14 cellular contexts compared by ENCODE assay signal in the genomic region with DNA sequence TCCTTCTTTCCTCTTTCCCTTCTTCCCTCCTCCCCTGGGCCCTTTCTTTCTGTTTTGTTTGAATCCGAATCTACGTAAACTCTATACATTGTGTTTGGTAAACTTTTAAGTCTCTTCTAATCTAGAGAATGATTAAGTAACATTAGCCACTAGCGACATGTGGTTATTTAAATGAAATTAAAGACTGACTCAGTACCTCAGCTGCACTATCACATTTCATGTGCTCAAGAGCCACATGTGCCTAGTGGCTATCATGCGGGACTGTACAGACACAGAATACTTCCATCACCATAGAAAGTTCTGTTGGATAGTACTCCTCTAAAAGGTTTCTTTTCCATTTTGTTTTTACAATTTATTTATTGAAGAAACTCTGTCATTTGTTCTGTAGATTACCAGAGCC. TPM values are rescaled to one million over a fixed set of nuclear protein-coding genes. Genes with fewer than 3 reads are reported as not detected.
A peak's percentile ranks its signal among the peaks of the same experiment; 100 is the strongest.
DNase-seq lines count a peak whose midpoint lies in the region; ATAC-seq and TF ChIP-seq lines count a peak whose summit lies in the region.
"Had no signal": no experiment of that assay in that cellular context is flagged by ENCODE, and none has a peak within 500 bp of the region (broad histone marks: within the 10 kb centered on the region; RNA-seq: fewer than 3 reads in every experiment).

No MANE protein-coding gene starts in this region.

- H2BK20ac ChIP-seq in IMR-90 (ENCODE audit: low read depth, low read length), result no peak overlapping the region

- no peak for TF ChIP-seq CTCF in IMR-90 (conservative IDR thresholded peaks at IDR 0.05; ENCODE audit: low read depth, low read length)
- no peak for TF ChIP-seq CTCF in SK-N-SH (IDR thresholded peaks at IDR 0.05)
- TF ChIP-seq CTCF in progenitor cell of endocrine pancreas (IDR thresholded peaks at IDR 0.05; ENCODE audit: unreplicated experiment), result no peak
- TF ChIP-seq CTCF in left lung (IDR thresholded peaks at IDR 0.05), result no peak

- H3F3A ChIP-seq in SK-N-SH (replicated peaks; ENCODE audit: insufficient read depth), result peaks cover 3% of the 10 kb centered on the region

- H3K18ac ChIP-seq in IMR-90 (ENCODE audit: low read depth, low read length), result no peak overlapping the region

- H3K23ac ChIP-seq in IMR-90 (ENCODE audit: low read depth, low read length), result no peak overlapping the region

- H3K9me3 ChIP-seq in IMR-90 (ENCODE audit: control insufficient read depth, insufficient read depth, low read length) (peaks cover 4% of the 10 kb centered on the region; the same call in 1 of the 2 replicates), SK-N-SH (no peaks in the 10 kb centered on the region), left lung (no peaks in the 10 kb centered on the region)
- H3K9me3 ChIP-seq: A549 had no signal

- peaks cover 23% of the 10 kb centered on the region for H3K4me1 Mint-ChIP-seq in dendritic cell treated with granulocyte-macrophage colony-stimulating factor and Interleukin-4, amounts not matched to agents 40 ng/mL and 50 ng/mL, for 4 days (ENCODE audit: low read depth)
- no peaks in the 10 kb centered on the region for H3K4me1 Mint-ChIP-seq in progenitor cell of endocrine pancreas (ENCODE audit: low read depth)

- H2BK120ac ChIP-seq in IMR-90 (ENCODE audit: low read depth, low read length), result no peak overlapping the region

- BruUV-seq in IMR-90 (replicated peaks; lab: Mats Ljungman, UMichigan), result no TSS peak

- POLR2A ChIA-PET in IMR-90 (lab: Charles Lee; ENCODE audit: unreplicated experiment) (no interaction called here), SK-N-SH (lab: Yijun Ruan, JAX) (no interaction called here)

- no peak overlapping the region for H3K56ac ChIP-seq in IMR-90 (ENCODE audit: extremely low read depth, insufficient read depth, low read length)

- H4K8ac ChIP-seq in IMR-90 (ENCODE audit: low read depth in 2 of 2, low read length in 2 of 2), result no peak overlapping the region

- peaks cover 13 to 19% of the 10 kb centered on the region in 2 experiments for H3K79me1 ChIP-seq in IMR-90 (ENCODE audit: low read depth in 1 of 2, low read length in 2 of 2)

- no peak overlapping the region for H3K4me2 ChIP-seq in IMR-90 (ENCODE audit: low read depth, low read length)
- H3K4me2 ChIP-seq in SK-N-SH, result no peak overlapping the region
- H3K4me2 ChIP-seq: A549 had no signal

- peak overlapping the region; percentile 97 for H3K27ac Mint-ChIP-seq in dendritic cell treated with granulocyte-macrophage colony-stimulating factor and Interleukin-4, amounts not matched to agents 40 ng/mL and 50 ng/mL, for 4 days
- peak overlapping the region; percentile 46 for H3K27ac Mint-ChIP-seq in progenitor cell of endocrine pancreas
- H3K27ac Mint-ChIP-seq: CD8-positive, alpha-beta T cell had no signal

- peaks cover 38% of the 10 kb centered on the region for H3K36me3 ChIP-seq in IMR-90 (ENCODE audit: control insufficient read depth, insufficient read depth, low read length)
- H3K36me3 ChIP-seq in SK-N-SH (replicated peaks in 1 of 2; ENCODE audit: control insufficient read depth in 1 of 2, insufficient read depth in 2 of 2, low read length in 1 of 2), result peaks cover 66 to 84% of the 10 kb centered on the region in 2 experiments
- H3K36me3 ChIP-seq in left lung, result peaks cover 7 to 90% of the 10 kb centered on the region in 2 donors

- no peak overlapping the region for H3K27ac ChIP-seq in IMR-90 (ENCODE audit: insufficient read depth, low read length)
- H3K27ac ChIP-seq in SK-N-SH (ENCODE audit: low read depth in 2 of 2, low read length in 1 of 2), result peak overlapping the region; percentile 17 to 28; a peak in 2 of 4 replicates
- no peak overlapping the region for H3K27ac ChIP-seq in left lung
- H3K27ac ChIP-seq: A549, GM23248 had no signal

- H2AFZ ChIP-seq in IMR-90 (replicated peaks; ENCODE audit: low read length, poor library complexity) (no peak overlapping the region), SK-N-SH (ENCODE audit: low read depth) (no peak overlapping the region)
- H2AFZ ChIP-seq: GM23248 had no signal

- intact Hi-C loops in IMR-90 (cut with micrococcal nuclease), result loop anchor here (5.0 kb wide), 1 partner anchor 117 kb away; the partner anchor contains the start of gene IRGM
- intact Hi-C loops in dendritic cell treated with granulocyte-macrophage colony-stimulating factor and Interleukin-4, amounts not matched to agents 40 ng/mL and 50 ng/mL, for 4 days (cut with micrococcal nuclease), result no loop called here
- intact Hi-C loops in left lung (cut with DNase I), result no loop called here

- peak in 1 of 2 experiments; percentile 34; a peak in 1 of 4 replicates for TF ChIP-seq EP300 in SK-N-SH (IDR thresholded peaks at IDR 0.05; ENCODE audit: borderline replicate concordance in 1 of 2, low read depth in 1 of 2, low read length in 1 of 2)

- DNase-seq in IMR-90 (peak; percentile 41), SK-N-SH (no peak), progenitor cell of endocrine pancreas (ENCODE audit: low spot score, unreplicated experiment) (no peak), left lung (no peak), RKO (ENCODE audit: low spot score) (no peak)
- DNase-seq: CD8-positive, alpha-beta T cell; COR-L47; DMS53; GM23248 had no signal

- CTCF ChIA-PET in IMR-90 (lab: Yijun Ruan, JAX) (interaction anchor here (0.9 kb wide), 1 partner anchor 10 kb away, joined by 4 read pairs; no protein-coding TSS in a partner anchor), SK-N-SH (lab: Yijun Ruan, JAX) (interaction anchor here (1.6 to 3.2 kb wide), 2 partner anchors 30 to 117 kb away, joined by 3 to 10 read pairs; partner anchors contain the start of gene RBM22)

- TF ChIP-seq POLR2A in IMR-90 (IDR thresholded peaks at IDR 0.05; ENCODE audit: low read depth, low read length), result no peak

- no CpG with 5 or more reads among the region's 4 CpGs for WGBS in IMR-90 (ENCODE audit: extremely low coverage in 2 of 2, insufficient read length in 1 of 2), 2 experiments
- 54% methylated on average over 4 of the region's 4 CpGs for WGBS in SK-N-SH (ENCODE audit: low lambda C conversion rate)

- H4K5ac ChIP-seq in IMR-90 (ENCODE audit: low read depth, low read length), result no peak overlapping the region

- H2AK5ac ChIP-seq in IMR-90 (ENCODE audit: low read depth, low read length), result no peak overlapping the region

- H3K79me2 ChIP-seq in SK-N-SH (ENCODE audit: insufficient read depth), result peaks cover 18% of the 10 kb centered on the region; the same call in 1 of the 2 replicates

- H3K4ac ChIP-seq in IMR-90 (ENCODE audit: low read depth, low read length), result no peak overlapping the region

- H2BK15ac ChIP-seq in IMR-90 (ENCODE audit: low read depth, low read length), result no peak overlapping the region

- H3K27me3 ChIP-seq in IMR-90 (ENCODE audit: control insufficient read depth, insufficient read depth, low read length) (no peaks in the 10 kb centered on the region), SK-N-SH (ENCODE audit: insufficient read depth) (no peaks in the 10 kb centered on the region), left lung (no peaks in the 10 kb centered on the region)

- no peak overlapping the region for H3K14ac ChIP-seq in IMR-90 (replicated peaks; ENCODE audit: low read depth, low read length)

- dilution Hi-C loops in IMR-90 (cut with HindIII; ENCODE audit: low sequenced_read_pairs, unreplicated experiment), result no loop called here

- H3K9me3 Mint-ChIP-seq in dendritic cell treated with granulocyte-macrophage colony-stimulating factor and Interleukin-4, amounts not matched to agents 40 ng/mL and 50 ng/mL, for 4 days, result no peaks in the 10 kb centered on the region
- no peaks in the 10 kb centered on the region for H3K9me3 Mint-ChIP-seq in progenitor cell of endocrine pancreas (ENCODE audit: low read depth)
- H3K9me3 Mint-ChIP-seq: CD14-positive monocyte; CD8-positive, alpha-beta T cell had no signal

- no peak overlapping the region for H2AK9ac ChIP-seq in IMR-90 (replicated peaks; ENCODE audit: low read depth, low read length, poor library complexity)

- ATAC-seq in IMR-90 (ENCODE audit: low read depth) (peak; percentile 86), left lung (no peak), GM18858 (IDR thresholded peaks at IDR 0.05; ENCODE audit: unreplicated experiment) (no peak)
- ATAC-seq: CD8-positive, alpha-beta T cell; HCT116 had no signal

- no peaks in the 10 kb centered on the region for H3K9me1 ChIP-seq in IMR-90 (ENCODE audit: insufficient read depth, low read length)

- peaks cover 56% of the 10 kb centered on the region for H3K36me3 Mint-ChIP-seq in dendritic cell treated with granulocyte-macrophage colony-stimulating factor and Interleukin-4, amounts not matched to agents 40 ng/mL and 50 ng/mL, for 4 days (ENCODE audit: low read depth)
- H3K36me3 Mint-ChIP-seq in progenitor cell of endocrine pancreas (ENCODE audit: insufficient read depth), result peaks cover 28% of the 10 kb centered on the region

- H3K9me2 ChIP-seq in SK-N-SH, result no peaks in the 10 kb centered on the region

- no peaks in the 10 kb centered on the region for H3K4me1 ChIP-seq in IMR-90 (ENCODE audit: control insufficient read depth, insufficient read depth, low read length)
- no peaks in the 10 kb centered on the region for H3K4me1 ChIP-seq in SK-N-SH (ENCODE audit: control insufficient read depth in 1 of 2, insufficient read depth in 2 of 2, low read depth in 1 of 2, low read length in 1 of 2)
- H3K4me1 ChIP-seq in left lung, result peaks cover 0 to 24% of the 10 kb centered on the region in 2 donors
- H3K4me1 ChIP-seq: A549 had no signal

- H3K4me3 ChIP-seq in IMR-90 (ENCODE audit: insufficient read depth, low read depth, low read length) (no peak overlapping the region), SK-N-SH (ENCODE audit: low read depth in 2 of 2, low read length in 1 of 2) (no peak overlapping the region), left lung (no peak overlapping the region)
- H3K4me3 ChIP-seq: A549, GM23248 had no signal

- H4K91ac ChIP-seq in IMR-90 (ENCODE audit: insufficient read depth, low read depth, low read length), result no peak overlapping the region

- H2BK5ac ChIP-seq in IMR-90 (ENCODE audit: low read depth, low read length, poor library complexity, severe bottlenecking), result no peak overlapping the region

- H3K27me3 Mint-ChIP-seq in dendritic cell treated with granulocyte-macrophage colony-stimulating factor and Interleukin-4, amounts not matched to agents 40 ng/mL and 50 ng/mL, for 4 days, result no peaks in the 10 kb centered on the region
- H3K27me3 Mint-ChIP-seq in progenitor cell of endocrine pancreas, result no peaks in the 10 kb centered on the region

- TF ChIP-seq RAD21 in IMR-90 (IDR thresholded peaks at IDR 0.05; ENCODE audit: low read length), result no peak
- no peak for TF ChIP-seq RAD21 in SK-N-SH (IDR thresholded peaks at IDR 0.05; ENCODE audit: low read length)

- H3K9ac ChIP-seq in IMR-90 (ENCODE audit: low read depth, low read length) (no peak overlapping the region), SK-N-SH (no peak overlapping the region)
- H3K9ac ChIP-seq: GM23248 had no signal

- H4K20me1 ChIP-seq in IMR-90 (ENCODE audit: insufficient read depth, low read length) (peaks cover 8% of the 10 kb centered on the region), SK-N-SH (ENCODE audit: insufficient read depth) (no peaks in the 10 kb centered on the region)

- no peak overlapping the region for H3K4me3 Mint-ChIP-seq in dendritic cell treated with granulocyte-macrophage colony-stimulating factor and Interleukin-4, amounts not matched to agents 40 ng/mL and 50 ng/mL, for 4 days
- no peak overlapping the region for H3K4me3 Mint-ChIP-seq in progenitor cell of endocrine pancreas (ENCODE audit: low read depth)
- H3K4me3 Mint-ChIP-seq: CD14-positive monocyte; CD8-positive, alpha-beta T cell had no signal

- in situ Hi-C loops in IMR-90 (cut with MboI; ENCODE audit: low sequenced_read_pairs), result no loop called here

RNA-seq across cellular contexts. Expression of gene DCTN4, which starts 29.0 kb away (rescaled TPM):
- total RNA-seq in IMR-90 (2012; rRNA removed) (50.2 and 56.1 TPM in 2 replicates), progenitor cell of endocrine pancreas (68.6 and 73.3 TPM in 2 replicates), left lung (10 to 100 TPM; 69.5 to 70.0 TPM)
- polyA plus RNA-seq in IMR-90 (2012; rRNA removed) (26.6 and 28.1 TPM in 2 replicates), SK-N-SH (2012; rRNA removed) (22.8 and 30.5 TPM in 2 replicates)
- 10.3 and 10.5 TPM in 2 replicates for polyA plus RNA-seq in IMR-90 (2012; cell fraction: cytosol; rRNA removed)
- polyA plus RNA-seq in IMR-90 (2012; cell fraction: nucleus; rRNA removed; ENCODE audit: low replicate concordance), result 11.6 and 41.1 TPM in 2 replicates
- 27.9 and 28.4 TPM in 2 replicates for polyA plus RNA-seq in SK-N-SH (2012; cell fraction: cytosol; rRNA removed)
- 26.4 and 39.4 TPM in 2 replicates for polyA plus RNA-seq in SK-N-SH (2012; cell fraction: nucleus; rRNA removed)

RNA-seq across cellular contexts. Expression of gene RBM22, which starts 29.0 kb away (rescaled TPM):
- total RNA-seq in IMR-90 (2012; rRNA removed) (26.2 and 33.1 TPM in 2 replicates), progenitor cell of endocrine pancreas (58.1 and 59.1 TPM in 2 replicates), left lung (10 to 100 TPM; 36.4 to 48.1 TPM)
- polyA plus RNA-seq in IMR-90 (2012; rRNA removed) (30.2 and 34.2 TPM in 2 replicates), SK-N-SH (2012; rRNA removed) (30.7 and 41.0 TPM in 2 replicates)
- polyA plus RNA-seq in IMR-90 (2012; cell fraction: cytosol; rRNA removed), result 8.5 and 20.5 TPM in 2 replicates
- polyA plus RNA-seq in IMR-90 (2012; cell fraction: nucleus; rRNA removed; ENCODE audit: low replicate concordance), result 14.9 and 73.3 TPM in 2 replicates
- polyA plus RNA-seq in SK-N-SH (2012; cell fraction: cytosol; rRNA removed), result 27.2 and 30.1 TPM in 2 replicates
- 39.9 and 65.8 TPM in 2 replicates for polyA plus RNA-seq in SK-N-SH (2012; cell fraction: nucleus; rRNA removed)

RNA-seq across cellular contexts. Expression of gene SMIM3, which starts 48.7 kb away (rescaled TPM):
- total RNA-seq in IMR-90 (2012; rRNA removed), result 36.1 and 37.5 TPM in 2 replicates
- 42.6 and 53.4 TPM in 2 replicates for polyA plus RNA-seq in IMR-90 (2012; rRNA removed)
- polyA plus RNA-seq in IMR-90 (2012; cell fraction: cytosol; rRNA removed), result 34.9 and 58.2 TPM in 2 replicates
- polyA plus RNA-seq in IMR-90 (2012; cell fraction: nucleus; rRNA removed; ENCODE audit: low replicate concordance), result 10.7 and 26.3 TPM in 2 replicates
- 39.9 and 44.8 TPM in 2 replicates for polyA plus RNA-seq in SK-N-SH (2012; rRNA removed)
- polyA plus RNA-seq in SK-N-SH (2012; cell fraction: cytosol; rRNA removed), result 51.4 and 54.9 TPM in 2 replicates
- polyA plus RNA-seq in SK-N-SH (2012; cell fraction: nucleus; rRNA removed), result 18.3 and 21.5 TPM in 2 replicates
- total RNA-seq in progenitor cell of endocrine pancreas, result 11.5 and 12.2 TPM in 2 replicates
- total RNA-seq in left lung, result 10 to 100 TPM; 16.4 to 20.1 TPM

Comparison
In these comparisons a context has a peak if more than half of its experiments do, and no peak if none do; other contexts are left out.
1. H3K27ac ChIP-seq: peak in SK-N-SH (2 of 2); none in IMR-90 (single experiment) and left lung (0 of 2).